Comparison of ENCODE assay signal across 31 cellular contexts in genomic region chr17:40496634-40497420, GRCh38. TPM values are rescaled to one million over a fixed set of nuclear protein-coding genes. Genes with fewer than 3 reads are reported as not detected.
DNase-seq lines count a peak whose midpoint lies in the region; ATAC-seq and TF ChIP-seq lines count a peak whose summit lies in the region.
"Had no signal": no experiment of that assay in that cellular context is flagged by ENCODE, and none has a peak within 500 bp of the region (broad histone marks: within the 10 kb centered on the region; RNA-seq: fewer than 3 reads in every experiment).

No MANE protein-coding gene starts in this region.

- CTCF ChIA-PET in HEK293 (lab: Yijun Ruan, JAX) (interaction anchor here (0.7 to 5.1 kb wide), 8 partner anchors 14 to 468 kb away, joined by 3 to 33 read pairs (median 4); no protein-coding TSS in a partner anchor), RWPE1 (lab: Yijun Ruan, JAX) (interaction anchor here (0.6 to 2.8 kb wide), 4 partner anchors 36 to 384 kb away, joined by 3 to 13 read pairs (median 8); no protein-coding TSS in a partner anchor)

- H3K27ac Mint-ChIP-seq in chondrocyte (ENCODE audit: unreplicated experiment) (peak overlapping the region; percentile 4), GM23338 (no peak overlapping the region)
- H3K27ac Mint-ChIP-seq: activated T-helper 17 cell treated with anti-CD3 and anti-CD28 coated beads, Interleukin-2, amount 50 U/mL, for 72 hours; brain; mesothelial cell of epicardium had no signal

- H3K36me3 ChIP-seq in HEK293 (ENCODE audit: control insufficient read depth in 2 of 2, insufficient read depth in 1 of 2, low read length in 2 of 2) (no peaks in the 10 kb centered on the region), osteoblast (ENCODE audit: insufficient read depth, low read length) (no peaks in the 10 kb centered on the region), H7 (replicated peaks; ENCODE audit: control insufficient read depth, insufficient read depth, low read length) (no peaks in the 10 kb centered on the region), GM23338 (ENCODE audit: insufficient read depth) (no peaks in the 10 kb centered on the region), spleen (no peaks in the 10 kb centered on the region)
- H3K36me3 ChIP-seq: gastrocnemius medialis, left ventricle myocardium inferior, right atrium auricular region, transverse colon, WERI-Rb-1 had no signal

- H3K27me3 ChIP-seq in osteoblast (ENCODE audit: insufficient read depth, low read length) (no peaks in the 10 kb centered on the region), H7 (ENCODE audit: control insufficient read depth, insufficient read depth, low read length) (no peaks in the 10 kb centered on the region), GM23338 (ENCODE audit: insufficient read depth) (no peaks in the 10 kb centered on the region), spleen (replicated peaks in 1 of 7) (peaks cover 0 to 20% (median 5%) of the 10 kb centered on the region in 7 donors)
- H3K27me3 ChIP-seq: gastrocnemius medialis, right atrium auricular region, transverse colon had no signal

- H3K9me2 ChIP-seq in GM23338 (ENCODE audit: insufficient read depth): no peaks in the 10 kb centered on the region

- H3K9me3 Mint-ChIP-seq in chondrocyte (ENCODE audit: low read depth) (no peaks in the 10 kb centered on the region), GM23338 (peaks cover 3% of the 10 kb centered on the region; the same call in 2 of the 3 replicates)
- H3K9me3 Mint-ChIP-seq: activated T-helper 17 cell treated with anti-CD3 and anti-CD28 coated beads, Interleukin-2, amount 50 U/mL, for 72 hours; brain; CD4-positive, alpha-beta memory T cell; immature natural killer cell; mesothelial cell of epicardium; naive thymus-derived CD4-positive, alpha-beta T cell had no signal

- POLR2A ChIA-PET in HEK293 (lab: Yijun Ruan, JAX) (interaction anchor here (0.6 to 1.4 kb wide), 2 partner anchors 7 to 21 kb away, joined by 6 to 8 read pairs; no protein-coding TSS in a partner anchor), RWPE1 (lab: Yijun Ruan, JAX; ENCODE audit: low non-redundant PET) (interaction anchor here (0.7 to 2.6 kb wide), 3 partner anchors 21 to 323 kb away, joined by 3 to 10 read pairs (median 6); no protein-coding TSS in a partner anchor)

- DNase-seq in RWPE1 (ENCODE audit: low spot score): no peak
- no peak for DNase-seq in chondrocyte (ENCODE audit: low spot score)
- DNase-seq in osteoblast (ENCODE audit: insufficient read length, low spot score, missing footprints): peak; percentile 37
- no peak for DNase-seq in H7
- DNase-seq in GM23338 (ENCODE audit: low spot score): no peak
- no peak for DNase-seq in spleen
- DNase-seq: activated CD4-positive, alpha-beta T cell treated with anti-CD3 and anti-CD28 coated beads, Interleukin-2, amount 50 U/mL, for 48 hours; activated CD8-positive, alpha-beta memory T cell treated with anti-CD3 and anti-CD28 coated beads, Interleukin-2, amount 50 U/mL, for 4 hours; CD4-positive, alpha-beta memory T cell; effector CD8-positive, alpha-beta T cell; gastrocnemius medialis; hippocampal formation; immature natural killer cell; Kasumi-1; left ventricle myocardium inferior; naive thymus-derived CD4-positive, alpha-beta T cell; NCI-H1694 treated with DMSO at 0.1 percent for 48 hours; NCI-H2171; NCI-H526; stimulated activated CD4-positive, alpha-beta T cell treated with anti-CD3 and anti-CD28 coated beads, Interleukin-12 subunit alpha, Interleukin-12 subunit beta, amount 100 ng/mL, for 4 hours; stimulated activated CD4-positive, alpha-beta T cell treated with anti-CD3 and anti-CD28 coated beads, Interleukin-4, amount 100 ng/mL, for 4 hours; stimulated activated naive CD8-positive, alpha-beta T cell treated with anti-CD3 and anti-CD28 coated beads, Interleukin-15, Interleukin-2, amounts not matched to agents 100 U/mL and 50 U/mL, for 24 hours; transverse colon; WERI-Rb-1 had no signal

- ATAC-seq in GM23338 (no peak), GM21381 (IDR thresholded peaks at IDR 0.05; ENCODE audit: unreplicated experiment) (no peak)
- ATAC-seq: activated T-helper 17 cell treated with anti-CD3 and anti-CD28 coated beads, Interleukin-2, amount 50 U/mL, for 72 hours; gastrocnemius medialis; naive thymus-derived CD4-positive, alpha-beta T cell; stimulated activated naive CD8-positive, alpha-beta T cell treated with anti-CD3 and anti-CD28 coated beads, Interleukin-15, Interleukin-2, amounts not matched to agents 100 U/mL and 50 U/mL, for 24 hours had no signal

- H3K4me2 ChIP-seq in osteoblast (ENCODE audit: insufficient read depth, low read length): no peak overlapping the region
- no peak overlapping the region for H3K4me2 ChIP-seq in GM23338

- H3K4me1 ChIP-seq in HEK293 (ENCODE audit: control insufficient read depth, insufficient read depth, low read length) (no peaks in the 10 kb centered on the region; the same call in 1 of the 2 replicates), osteoblast (ENCODE audit: insufficient read depth, low read length) (peaks cover 30% of the 10 kb centered on the region), GM23338 (ENCODE audit: insufficient read depth) (peaks cover 29% of the 10 kb centered on the region), spleen (peaks cover 0 to 17% (median 11%) of the 10 kb centered on the region in 6 donors)

- TF ChIP-seq POLR2A in spleen (IDR thresholded peaks at IDR 0.05): no peak

- H3K4me3 Mint-ChIP-seq in chondrocyte (ENCODE audit: unreplicated experiment) (no peak overlapping the region), GM23338 (no peak overlapping the region)
- H3K4me3 Mint-ChIP-seq: activated T-helper 17 cell treated with anti-CD3 and anti-CD28 coated beads, Interleukin-2, amount 50 U/mL, for 72 hours; brain; CD4-positive, alpha-beta memory T cell; immature natural killer cell; mesothelial cell of epicardium; naive thymus-derived CD4-positive, alpha-beta T cell had no signal

- H3K79me2 ChIP-seq in osteoblast (ENCODE audit: insufficient read depth, low read length) (no peaks in the 10 kb centered on the region), GM23338 (replicated peaks; ENCODE audit: insufficient read depth) (no peaks in the 10 kb centered on the region)

- intact Hi-C loops in spleen (cut with DNase I; ENCODE audit: low total_unique reads): no loop called here

- H2AFZ ChIP-seq in osteoblast (ENCODE audit: low read length) (no peak overlapping the region), GM23338 (no peak overlapping the region)

- H3K9me3 ChIP-seq in HEK293 (ENCODE audit: control insufficient read depth, insufficient read depth, low read depth, low read length) (no peaks in the 10 kb centered on the region), osteoblast (ENCODE audit: low read depth, low read length) (no peaks in the 10 kb centered on the region), spleen (no peaks in the 10 kb centered on the region)
- H3K9me3 ChIP-seq: gastrocnemius medialis, left ventricle myocardium inferior, right atrium auricular region, transverse colon had no signal

- H4K20me1 ChIP-seq in osteoblast (ENCODE audit: insufficient read depth, low read length): no peaks in the 10 kb centered on the region
- H4K20me1 ChIP-seq in GM23338 (replicated peaks; ENCODE audit: insufficient read depth): no peaks in the 10 kb centered on the region

- TF ChIP-seq CTCF in HEK293 (tag by site-specific recombination; IDR thresholded peaks at IDR 0.05) (no peak), RWPE1 (conservative IDR thresholded peaks at IDR 0.05; ENCODE audit: low read depth) (no peak), chondrocyte (IDR thresholded peaks at IDR 0.05) (no peak), osteoblast (IDR thresholded peaks at IDR 0.05; ENCODE audit: extremely low read depth, low read depth, low read length) (no peak), GM23338 (conservative IDR thresholded peaks at IDR 0.05; ENCODE audit: low read depth in 2 of 2) (no peak), spleen (IDR thresholded peaks at IDR 0.05 in 8 of 11, conservative IDR thresholded peaks at IDR 0.05 in 3 of 11) (no peak)

- H3K4me3 ChIP-seq in HEK293 (ENCODE audit: low read depth, low read length) (no peak overlapping the region), osteoblast (ENCODE audit: insufficient read depth, low read length) (no peak overlapping the region), H7 (ENCODE audit: insufficient read depth, low read depth, low read length) (no peak overlapping the region), GM23338 (no peak overlapping the region), spleen (no peak overlapping the region)
- H3K4me3 ChIP-seq: gastrocnemius medialis, left ventricle myocardium inferior, right atrium auricular region, SK-N-MC, transverse colon had no signal

- H3K27me3 Mint-ChIP-seq in chondrocyte (ENCODE audit: low read depth): no peaks in the 10 kb centered on the region
- H3K27me3 Mint-ChIP-seq in GM23338 (ENCODE audit: insufficient read depth, low read depth, poor library complexity): peaks cover 10% of the 10 kb centered on the region
- H3K27me3 Mint-ChIP-seq: activated T-helper 17 cell treated with anti-CD3 and anti-CD28 coated beads, Interleukin-2, amount 50 U/mL, for 72 hours; CD4-positive, alpha-beta memory T cell had no signal

- H3K36me3 Mint-ChIP-seq in chondrocyte (ENCODE audit: low read depth) (no peaks in the 10 kb centered on the region), GM23338 (ENCODE audit: low read depth) (no peaks in the 10 kb centered on the region; the same call in 2 of the 3 replicates)
- H3K36me3 Mint-ChIP-seq: brain; CD4-positive, alpha-beta memory T cell; immature natural killer cell; mesothelial cell of epicardium had no signal

- peaks cover 12% of the 10 kb centered on the region for H3F3A ChIP-seq in GM23338 (replicated peaks; ENCODE audit: low read depth)

- 69 to 78% (median 73%) methylated on average over 8 to 9 of the region's 9 CpGs for WGBS in spleen, 5 donors

- H3K27ac ChIP-seq in HEK293 (ENCODE audit: extremely low read depth, low read depth, low read length) (no peak overlapping the region), RWPE1 (peak overlapping the region; percentile 100), osteoblast (ENCODE audit: low read depth, low read length) (no peak overlapping the region), GM23338 (ENCODE audit: low read depth) (no peak overlapping the region), spleen (no peak overlapping the region)
- H3K27ac ChIP-seq: left ventricle myocardium inferior, right atrium auricular region, SK-N-MC, WERI-Rb-1 had no signal

- H3K4me1 Mint-ChIP-seq in chondrocyte (ENCODE audit: low read depth) (peaks cover 34% of the 10 kb centered on the region), GM23338 (peaks cover 36% of the 10 kb centered on the region)
- H3K4me1 Mint-ChIP-seq: activated T-helper 17 cell treated with anti-CD3 and anti-CD28 coated beads, Interleukin-2, amount 50 U/mL, for 72 hours; immature natural killer cell had no signal

RNA-seq across cellular contexts. Expression of gene TNS4, which starts 4.6 kb away (rescaled TPM):
- total RNA-seq in chondrocyte: 0.39 TPM in 1 of 3 replicates, not detected in the others
- under 0.01 and 0.29 TPM in 2 replicates for total RNA-seq in osteoblast
- total RNA-seq in H7 (2014; rRNA removed; shearing (Covaris generic)): 0.14 and 0.18 TPM in 2 replicates
- 0.08 and 4.9 TPM in 2 replicates for total RNA-seq in GM23338 (2014; rRNA removed; shearing (Covaris generic))
- 0.31 and 0.64 TPM in 2 replicates for polyA plus RNA-seq in GM23338 (2016; fragmentation: Nextera tagmentation; extraction: Ambion mirVana)
- total RNA-seq in spleen: 1 to 10 TPM in 1 of 7 donors, under 1 TPM in 5, not detected in 1; 0.14 to 1.3 (median 0.41) TPM
- under 1 TPM; 0.15 to 0.45 (median 0.21) TPM for polyA plus RNA-seq in spleen
- total RNA-seq: left ventricle myocardium inferior, mesothelial cell of epicardium, right atrium auricular region had no signal
- polyA plus RNA-seq: naive thymus-derived CD4-positive, alpha-beta T cell had no signal

RNA-seq across cellular contexts. Expression of gene IGFBP4, which starts 53.6 kb away (rescaled TPM):
- 351 to 496 TPM (median 486 TPM) in 3 replicates for total RNA-seq in chondrocyte
- 666 and 801 TPM in 2 replicates for total RNA-seq in osteoblast
- 24.6 and 31.8 TPM in 2 replicates for total RNA-seq in H7 (2014; rRNA removed; shearing (Covaris generic))
- total RNA-seq in GM23338 (2014; rRNA removed; shearing (Covaris generic)): 78.9 and 87.2 TPM in 2 replicates
- 37.6 and 38.7 TPM in 2 replicates for polyA plus RNA-seq in GM23338 (2016; fragmentation: Nextera tagmentation; extraction: Ambion mirVana)
- total RNA-seq in spleen: 100 to 1,000 TPM; 287 to 537 (median 336) TPM
- 100 to 1,000 TPM in 2 of 3 donors, 10 to 100 TPM in 1; 49.3 to 131 (median 107) TPM for polyA plus RNA-seq in spleen
